ENCODE assay signal across 15 cellular contexts in the genomic region with DNA sequence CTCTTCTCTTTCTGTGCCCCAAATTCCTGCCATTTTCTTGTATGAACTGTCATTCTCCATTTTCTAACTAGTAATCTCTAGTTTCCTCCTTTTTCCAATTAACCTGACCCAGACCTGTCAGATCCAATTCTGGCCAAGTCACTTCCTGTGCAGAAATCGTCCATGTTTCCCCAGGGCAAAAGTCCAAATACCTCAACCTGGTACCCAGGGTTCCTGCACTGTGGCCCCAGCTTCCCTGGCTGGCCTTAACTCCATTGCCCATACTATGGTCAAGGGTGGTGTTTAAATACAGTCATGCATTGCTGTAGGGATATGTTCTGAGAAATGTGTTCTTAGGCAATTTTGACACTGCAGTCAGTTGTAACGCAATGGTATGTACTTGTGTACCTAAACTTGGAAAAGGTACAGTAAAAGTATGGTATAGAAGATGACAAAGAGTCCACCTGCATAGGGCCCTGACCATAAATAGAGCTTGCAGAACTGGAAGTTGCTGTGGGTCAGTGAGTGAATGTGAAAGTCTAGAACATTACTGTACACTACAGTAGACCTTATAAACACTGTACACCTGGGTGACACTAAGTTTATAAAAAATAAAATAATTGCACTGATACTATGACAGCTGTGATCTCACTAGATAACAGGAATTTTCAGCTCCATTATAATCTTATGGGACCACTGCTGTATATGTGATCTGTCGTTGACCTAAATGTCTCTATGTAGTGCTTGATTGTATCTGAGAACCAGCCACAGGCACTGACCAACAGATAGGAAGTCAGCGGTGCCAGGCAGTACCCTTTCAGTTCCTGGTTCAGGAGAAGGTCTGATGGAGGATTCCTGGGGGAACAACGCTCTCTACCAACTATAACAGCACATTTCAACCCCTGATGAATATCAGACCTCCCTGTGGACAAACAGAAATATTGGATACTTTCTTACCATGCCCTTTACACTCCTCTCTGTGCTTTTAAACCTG.
A peak's percentile ranks its signal among the peaks of the same experiment; 100 is the strongest.
DNase-seq lines count a peak whose midpoint lies in the region; ATAC-seq and TF ChIP-seq lines count a peak whose summit lies in the region.
"Had no signal": no experiment of that assay in that cellular context is flagged by ENCODE, and none has a peak within 500 bp of the region (broad histone marks: within the 10 kb centered on the region; RNA-seq: fewer than 3 reads in every experiment).

No MANE protein-coding gene starts in this region.

- TF ChIP-seq EP300 in SK-N-SH (IDR thresholded peaks at IDR 0.05; ENCODE audit: borderline replicate concordance in 1 of 2, low read depth in 1 of 2, low read length in 1 of 2): peak in 1 of 2 experiments; percentile 42; a peak in 1 of 4 replicates

- TF ChIP-seq RAD21 in SK-N-SH (IDR thresholded peaks at IDR 0.05; ENCODE audit: low read length): peak; percentile 51

- no peak overlapping the region for H2AFZ ChIP-seq in SK-N-SH (ENCODE audit: low read depth)

- H3K9me3 ChIP-seq in SK-N-SH (no peaks in the 10 kb centered on the region), lower lobe of right lung (no peaks in the 10 kb centered on the region)
- no peaks in the 10 kb centered on the region for H3K9me3 ChIP-seq in naive thymus-derived CD4-positive, alpha-beta T cell (ENCODE audit: control insufficient read depth in 2 of 3, low read length in 3 of 3)

- no peaks in the 10 kb centered on the region for H3K79me2 ChIP-seq in SK-N-SH (ENCODE audit: insufficient read depth)

- H3K9me2 ChIP-seq in SK-N-SH: no peaks in the 10 kb centered on the region

- intact Hi-C loops in naive thymus-derived CD4-positive, alpha-beta T cell (cut with micrococcal nuclease): no loop called here
- intact Hi-C loops in lower lobe of right lung (cut with DNase I): no loop called here

- no peaks in the 10 kb centered on the region for H3K27me3 Mint-ChIP-seq in naive thymus-derived CD4-positive, alpha-beta T cell
- no peaks in the 10 kb centered on the region for H3K27me3 Mint-ChIP-seq in WTC11 (ENCODE audit: low read depth)
- H3K27me3 Mint-ChIP-seq: activated naive CD8-positive, alpha-beta T cell treated with anti-CD3 and anti-CD28 coated beads for 36 hours had no signal

- H3K4me3 ChIP-seq in SK-N-SH (ENCODE audit: low read depth in 2 of 2, low read length in 1 of 2) (no peak overlapping the region), lower lobe of right lung (no peak overlapping the region)
- H3K4me3 ChIP-seq in naive thymus-derived CD4-positive, alpha-beta T cell (ENCODE audit: low read length): no peak overlapping the region

- H4K20me1 ChIP-seq in SK-N-SH (ENCODE audit: insufficient read depth): no peaks in the 10 kb centered on the region

- H3K27ac Mint-ChIP-seq in naive thymus-derived CD4-positive, alpha-beta T cell: no peak overlapping the region
- no peak overlapping the region for H3K27ac Mint-ChIP-seq in WTC11
- H3K27ac Mint-ChIP-seq: activated naive CD8-positive, alpha-beta T cell treated with anti-CD3 and anti-CD28 coated beads for 36 hours had no signal

- 35% methylated on average over 5 of the region's 5 CpGs for WGBS in SK-N-SH (ENCODE audit: low lambda C conversion rate)

- H3K4me2 ChIP-seq in SK-N-SH: no peak overlapping the region

- H3K4me1 ChIP-seq in SK-N-SH (ENCODE audit: control insufficient read depth in 1 of 2, insufficient read depth in 2 of 2, low read depth in 1 of 2, low read length in 1 of 2): peaks cover 0 to 8% of the 10 kb centered on the region in 2 experiments; a peak in 2 of 4 replicates
- H3K4me1 ChIP-seq in naive thymus-derived CD4-positive, alpha-beta T cell (ENCODE audit: control insufficient read depth in 2 of 2, insufficient read depth in 2 of 2, low read length in 2 of 2): no peaks in the 10 kb centered on the region
- H3K4me1 ChIP-seq in lower lobe of right lung: no peaks in the 10 kb centered on the region

- in situ Hi-C loops in GM13976 (cut with MboI; ENCODE audit: low sequenced_read_pairs, unreplicated experiment): no loop called here

- H3K27me3 ChIP-seq in SK-N-SH (ENCODE audit: insufficient read depth) (peaks cover 5% of the 10 kb centered on the region; the same call in 1 of the 2 replicates), lower lobe of right lung (ENCODE audit: low read depth) (no peaks in the 10 kb centered on the region)
- no peaks in the 10 kb centered on the region for H3K27me3 ChIP-seq in naive thymus-derived CD4-positive, alpha-beta T cell (ENCODE audit: control insufficient read depth in 2 of 2, insufficient read depth in 2 of 2, low read length in 2 of 2)

- POLR2A ChIA-PET in SK-N-SH (lab: Yijun Ruan, JAX) (no interaction called here), WTC11 (lab: Charles Lee) (no interaction called here)
- POLR2A ChIA-PET in naive thymus-derived CD4-positive, alpha-beta T cell (lab: Charles Lee): no interaction called here

- H3K9ac ChIP-seq in SK-N-SH: no peak overlapping the region

- ATAC-seq in SK-N-SH treated with all-trans-retinoic acid at 6 μM for 48 hours (no peak), GM21576 (IDR thresholded peaks at IDR 0.05; ENCODE audit: unreplicated experiment) (peak; percentile 86), HG03064 (IDR thresholded peaks at IDR 0.05; ENCODE audit: low read depth, unreplicated experiment) (peak; percentile 85), WTC11 (no peak), lower lobe of right lung (no peak)
- peak; percentile 41 for ATAC-seq in naive thymus-derived CD4-positive, alpha-beta T cell
- ATAC-seq: esophagus mucosa had no signal

- H3K4me3 Mint-ChIP-seq in naive thymus-derived CD4-positive, alpha-beta T cell: no peak overlapping the region
- H3K4me3 Mint-ChIP-seq in WTC11: no peak overlapping the region
- H3K4me3 Mint-ChIP-seq: activated naive CD8-positive, alpha-beta T cell treated with anti-CD3 and anti-CD28 coated beads for 36 hours had no signal

- TF ChIP-seq CTCF in SK-N-SH (IDR thresholded peaks at IDR 0.05): no peak
- no peak for TF ChIP-seq CTCF in WTC11 (IDR thresholded peaks at IDR 0.05)
- TF ChIP-seq CTCF in lower lobe of right lung (IDR thresholded peaks at IDR 0.05): no peak
- TF ChIP-seq CTCF in GM13976 (IDR thresholded peaks at IDR 0.05; ENCODE audit: borderline replicate concordance, control extremely low read depth, extremely low read depth, insufficient read depth, missing control alignments): no peak

- peaks cover 0 to 1% (median 0%) of the 10 kb centered on the region in 11 donors for H3K9me3 Mint-ChIP-seq in naive thymus-derived CD4-positive, alpha-beta T cell
- no peaks in the 10 kb centered on the region; the same call in 1 of the 2 replicates for H3K9me3 Mint-ChIP-seq in WTC11
- H3K9me3 Mint-ChIP-seq: activated naive CD8-positive, alpha-beta T cell treated with anti-CD3 and anti-CD28 coated beads for 36 hours had no signal

- no peaks in the 10 kb centered on the region for H3K4me1 Mint-ChIP-seq in naive thymus-derived CD4-positive, alpha-beta T cell
- H3K4me1 Mint-ChIP-seq in WTC11: peaks cover 3% of the 10 kb centered on the region; the same call in 1 of the 2 replicates
- H3K4me1 Mint-ChIP-seq: activated naive CD8-positive, alpha-beta T cell treated with anti-CD3 and anti-CD28 coated beads for 36 hours had no signal

- H3F3A ChIP-seq in SK-N-SH (replicated peaks; ENCODE audit: insufficient read depth): no peaks in the 10 kb centered on the region

- H3K36me3 Mint-ChIP-seq in naive thymus-derived CD4-positive, alpha-beta T cell: no peaks in the 10 kb centered on the region
- H3K36me3 Mint-ChIP-seq in WTC11: no peaks in the 10 kb centered on the region
- H3K36me3 Mint-ChIP-seq: activated naive CD8-positive, alpha-beta T cell treated with anti-CD3 and anti-CD28 coated beads for 36 hours had no signal

- H3K36me3 ChIP-seq in SK-N-SH (replicated peaks in 1 of 2; ENCODE audit: control insufficient read depth in 1 of 2, insufficient read depth in 2 of 2, low read length in 1 of 2): no peaks in the 10 kb centered on the region
- no peaks in the 10 kb centered on the region for H3K36me3 ChIP-seq in naive thymus-derived CD4-positive, alpha-beta T cell (ENCODE audit: control insufficient read depth in 2 of 3, insufficient read depth in 3 of 3, low read length in 3 of 3)
- no peaks in the 10 kb centered on the region for H3K36me3 ChIP-seq in lower lobe of right lung

- CTCF ChIA-PET in SK-N-SH (lab: Yijun Ruan, JAX) (interaction anchor here (1.2 kb wide), 1 partner anchor 85 kb away, joined by 3 read pairs; no protein-coding TSS in a partner anchor), WTC11 (lab: Charles Lee) (no interaction called here)
- CTCF ChIA-PET in naive thymus-derived CD4-positive, alpha-beta T cell (lab: Charles Lee): interaction anchor here (0.6 kb wide), 1 partner anchor 697 kb away, joined by 3 read pairs; no protein-coding TSS in a partner anchor

- no peak overlapping the region for H3K27ac ChIP-seq in SK-N-SH (ENCODE audit: low read depth in 2 of 2, low read length in 1 of 2)
- H3K27ac ChIP-seq in naive thymus-derived CD4-positive, alpha-beta T cell (ENCODE audit: low read depth, low read length): no peak overlapping the region
- no peak overlapping the region for H3K27ac ChIP-seq in lower lobe of right lung

- DNase-seq in SK-N-SH: peak; percentile 37
- DNase-seq in naive thymus-derived CD4-positive, alpha-beta T cell: no peak
- DNase-seq in WTC11 (ENCODE audit: low spot score): no peak
- DNase-seq in lower lobe of right lung: no peak
- DNase-seq in GM13976 (ENCODE audit: low spot score): no peak
- DNase-seq: 8988T; activated naive CD8-positive, alpha-beta T cell treated with anti-CD3 and anti-CD28 coated beads for 36 hours; Calu3; occipital lobe; T-helper 9 cell; trophoblast cell had no signal

TF ChIP-seq in SK-N-SH, 30 proteins besides CTCF, POLR2A, EP300 and RAD21:
- TF ChIP-seq GATA2 (CRISPR knock-in tag; IDR thresholded peaks at IDR 0.05) (peak; percentile 74), GABPA (IDR thresholded peaks at IDR 0.05; ENCODE audit: low read depth) (no peak)

TF ChIP-seq in WTC11, 78 proteins besides CTCF, POLR2A, EP300 and RAD21:
- no peak for TF ChIP-seq NR3C1 (CRISPR knock-in tag; conservative IDR thresholded peaks at IDR 0.05; ENCODE audit: low read depth)
- TF ChIP-seq, protein P1, sequence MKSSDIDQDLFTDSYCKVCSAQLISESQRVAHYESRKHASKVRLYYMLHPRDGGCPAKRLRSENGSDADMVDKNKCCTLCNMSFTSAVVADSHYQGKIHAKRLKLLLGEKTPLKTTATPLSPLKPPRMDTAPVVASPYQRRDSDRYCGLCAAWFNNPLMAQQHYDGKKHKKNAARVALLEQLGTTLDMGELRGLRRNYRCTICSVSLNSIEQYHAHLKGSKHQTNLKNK (CRISPR knock-in tag; IDR thresholded peaks at IDR 0.05): no peak

Comparison
In these comparisons a context has a peak if more than half of its experiments do, and no peak if none do; other contexts are left out.
1. ATAC-seq: peak in GM21576 (single experiment), HG03064 (single experiment) and naive thymus-derived CD4-positive, alpha-beta T cell (single experiment); none in SK-N-SH treated with all-trans-retinoic acid at 6 μM for 48 hours (single experiment), WTC11 (single experiment) and lower lobe of right lung (0 of 2).